In the genomic region with DNA sequence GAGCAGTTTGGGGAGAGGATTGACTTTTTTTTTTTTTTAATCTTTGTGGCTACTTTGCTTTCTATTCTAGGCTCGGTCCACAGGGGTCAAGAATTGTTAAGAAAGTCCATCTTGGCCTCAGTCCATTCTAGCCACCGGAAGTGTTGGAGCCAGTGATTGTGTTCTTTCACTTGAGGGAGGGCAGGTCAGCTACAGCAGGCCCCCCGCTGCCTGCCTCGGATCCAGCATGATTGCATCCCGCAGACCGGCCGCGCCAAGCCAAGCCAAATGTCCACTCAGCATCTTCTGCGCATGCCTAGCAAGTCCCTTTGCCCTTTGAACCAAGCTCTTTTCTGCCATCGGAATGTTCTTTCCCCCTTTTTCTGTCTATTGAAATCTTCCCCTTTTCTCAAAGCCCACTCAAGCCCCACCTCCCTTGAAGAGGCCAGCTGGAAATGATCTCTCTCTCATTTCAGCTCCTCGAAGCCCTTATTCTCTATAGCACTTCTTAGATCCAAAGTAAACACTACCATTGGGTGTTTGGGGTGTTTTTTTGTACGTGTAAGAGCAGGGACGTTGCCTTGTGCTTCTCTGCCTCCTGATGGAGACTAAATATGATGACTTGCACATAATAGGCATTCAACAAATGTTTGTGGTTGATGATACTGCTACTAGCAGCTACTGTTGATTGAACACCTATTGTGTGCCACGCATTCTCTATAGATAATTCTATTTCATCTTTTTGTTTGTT, we compare ENCODE assay signal across 1 cellular context.
TF ChIP-seq lines count a peak whose summit lies in the region.

No MANE protein-coding gene starts in this region.

TF ChIP-seq in endothelial cell of umbilical vein, 7 proteins besides CTCF, POLR2A, EP300 and RAD21 (continued from another document):
- TF ChIP-seq GATA2 (IDR thresholded peaks at IDR 0.05; ENCODE audit: insufficient read depth, insufficient read length, low read depth, low read length) (peak; percentile 24), JUN (IDR thresholded peaks at IDR 0.05; ENCODE audit: borderline replicate concordance, insufficient read depth, insufficient read length, low read depth) (no peak)
